Comparison of ENCODE assay signal across 9 cellular contexts in the genomic region with DNA sequence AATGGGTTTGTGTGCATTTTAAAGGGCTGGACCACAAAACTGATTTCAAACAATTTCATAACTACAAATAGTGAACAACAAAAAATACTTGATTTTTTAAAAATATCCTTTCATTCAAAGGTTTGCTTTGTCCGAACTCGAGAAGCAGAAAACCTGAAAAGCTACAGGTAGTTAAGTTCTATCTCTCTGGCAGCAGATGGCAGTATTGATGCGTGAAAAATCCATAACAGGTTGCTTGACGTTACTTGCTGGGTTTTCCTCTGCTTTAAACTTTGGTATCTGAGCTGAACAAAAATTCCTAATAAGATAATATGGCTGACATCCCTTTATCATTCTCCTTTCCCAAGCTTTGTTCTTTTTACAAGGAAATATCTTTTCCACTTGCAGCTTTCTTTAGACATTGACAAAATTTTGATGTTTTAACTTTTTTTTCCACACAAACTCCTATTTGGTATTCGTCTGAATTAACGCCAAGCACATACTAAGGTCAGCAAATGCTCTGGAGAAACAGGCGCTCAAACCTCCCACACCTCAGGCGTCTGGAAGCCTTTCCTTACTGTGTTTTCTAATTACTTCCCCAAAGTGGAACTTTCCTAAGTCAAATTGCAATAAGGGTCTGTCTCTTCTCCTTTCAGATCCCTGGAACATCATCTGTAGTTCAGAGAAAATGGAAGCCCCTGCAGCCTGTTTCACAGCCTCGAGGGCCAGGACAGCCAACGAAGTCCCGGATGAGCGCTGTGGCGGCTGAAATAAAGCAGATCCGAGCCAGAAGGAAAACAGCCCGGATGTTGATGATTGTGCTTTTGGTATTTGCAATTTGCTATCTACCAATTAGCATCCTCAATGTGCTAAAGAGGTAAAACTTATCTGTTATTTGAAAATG. TPM values are rescaled to one million over a fixed set of nuclear protein-coding genes. Genes with fewer than 3 reads are reported as not detected.
A peak's percentile ranks its signal among the peaks of the same experiment; 100 is the strongest.
DNase-seq lines count a peak whose midpoint lies in the region; ATAC-seq, FAIRE-seq and TF ChIP-seq lines count a peak whose summit lies in the region.
"Had no signal": no experiment of that assay in that cellular context is flagged by ENCODE, and none has a peak within 500 bp of the region (broad histone marks: within the 10 kb centered on the region; RNA-seq: fewer than 3 reads in every experiment).

No MANE protein-coding gene starts in this region.

- H3K9ac ChIP-seq in kidney (ENCODE audit: low read length in 2 of 2), result no peak overlapping the region

- H3K27ac ChIP-seq in brain microvascular endothelial cell, result no peak overlapping the region
- no peak overlapping the region for H3K27ac ChIP-seq in kidney (ENCODE audit: low read depth in 2 of 2, low read length in 2 of 2)
- no peak overlapping the region for H3K27ac ChIP-seq in upper lobe of right lung

- intact Hi-C loops in Right ventricle myocardium inferior (cut with DNase I), result loop anchor here (2.0 to 10.0 kb wide), 3 partner anchors 158 to 1016 kb away; no protein-coding TSS in a partner anchor
- intact Hi-C loops in cardiac septum (cut with DNase I), result loop anchor here (10.0 kb wide), 2 partner anchors 608 to 678 kb away; no protein-coding TSS in a partner anchor
- intact Hi-C loops in kidney (cut with DNase I), result no loop called here
- intact Hi-C loops in upper lobe of right lung (cut with DNase I), result no loop called here

- H3K36me3 ChIP-seq in brain microvascular endothelial cell (replicated peaks) (no peaks in the 10 kb centered on the region), kidney (ENCODE audit: control insufficient read depth in 1 of 2, insufficient read depth in 2 of 2, low read length in 2 of 2) (no peaks in the 10 kb centered on the region), upper lobe of right lung (no peaks in the 10 kb centered on the region)

- H3K4me3 ChIP-seq in brain microvascular endothelial cell (ENCODE audit: low read depth, low read length), result no peak overlapping the region
- H3K4me3 ChIP-seq in kidney (ENCODE audit: low read length in 2 of 2), result no peak overlapping the region
- H3K4me3 ChIP-seq in upper lobe of right lung, result no peak overlapping the region

- DNase-seq in Right ventricle myocardium inferior (ENCODE audit: missing footprints) (peak; percentile 68), cardiac septum (ENCODE audit: low spot score) (no peak), NCI-H526 treated with DMSO at 0.1 percent for 48 hours (lab: John Stamatoyannopoulos, UW) (peak; percentile 31), brain microvascular endothelial cell (peak; percentile 27), kidney (no peak), upper lobe of right lung (no peak)

- in situ Hi-C loops in brain microvascular endothelial cell (cut with HindIII; ENCODE audit: low pct_ligation_motif_present, low sequenced_read_pairs), result no loop called here

- TF ChIP-seq CTCF in brain microvascular endothelial cell (IDR thresholded peaks at IDR 0.05; ENCODE audit: low read depth, low read length, missing control alignments) (peak; percentile 74), kidney (IDR thresholded peaks at IDR 0.05; ENCODE audit: borderline replicate concordance, extremely low read depth, insufficient read depth) (peak; percentile 39), upper lobe of right lung (IDR thresholded peaks at IDR 0.05) (peak; percentile 52)

- H3K27me3 ChIP-seq in brain microvascular endothelial cell (replicated peaks), result no peaks in the 10 kb centered on the region
- no peaks in the 10 kb centered on the region for H3K27me3 ChIP-seq in upper lobe of right lung

- peak; percentile 84 for FAIRE-seq in kidney (lab: Jason Lieb, UNC)
- FAIRE-seq: frontal cortex had no signal

- H3K4me1 ChIP-seq in kidney (ENCODE audit: control insufficient read depth in 1 of 2, insufficient read depth in 1 of 2, low read depth in 1 of 2, low read length in 2 of 2), result no peaks in the 10 kb centered on the region
- no peaks in the 10 kb centered on the region for H3K4me1 ChIP-seq in upper lobe of right lung

- H3K9me3 ChIP-seq in kidney (ENCODE audit: control insufficient read depth in 1 of 2, low read length in 2 of 2) (no peaks in the 10 kb centered on the region), upper lobe of right lung (no peaks in the 10 kb centered on the region)

- ATAC-seq in Right ventricle myocardium inferior, result peak; percentile 81
- ATAC-seq in HG03439 (IDR thresholded peaks at IDR 0.05; ENCODE audit: unreplicated experiment), result peak; percentile 85
- ATAC-seq in upper lobe of right lung, result peak; percentile 63
- no peak for ATAC-seq in HG03135 (IDR thresholded peaks at IDR 0.05; ENCODE audit: unreplicated experiment)

RNA-seq across cellular contexts. Expression of gene GFRAL, which starts 50.3 kb away (rescaled TPM):
- total RNA-seq in Right ventricle myocardium inferior (not detected), cardiac septum (not detected), kidney (not detected), upper lobe of right lung (not detected)
- not detected for polyA plus RNA-seq in kidney (ENCODE audit: insufficient read depth, low read depth, low replicate concordance)
- total RNA-seq: frontal cortex had no signal

Comparison
In these comparisons a context has a peak if more than half of its experiments do, and no peak if none do; other contexts are left out.
1. DNase-seq: peak in Right ventricle myocardium inferior (single experiment), NCI-H526 treated with DMSO at 0.1 percent for 48 hours (single experiment) and brain microvascular endothelial cell (single experiment); none in cardiac septum (single experiment), kidney (single experiment) and upper lobe of right lung (single experiment).
2. intact Hi-C loops: an anchor here in Right ventricle myocardium inferior (2.0 to 10.0 kb wide) and cardiac septum (10.0 kb wide); none called in kidney and upper lobe of right lung.
3. Peak in every context shown above with its lines, with median percentiles within 50 percentile points of each other: CTCF ChIP-seq.